In the genomic region with DNA sequence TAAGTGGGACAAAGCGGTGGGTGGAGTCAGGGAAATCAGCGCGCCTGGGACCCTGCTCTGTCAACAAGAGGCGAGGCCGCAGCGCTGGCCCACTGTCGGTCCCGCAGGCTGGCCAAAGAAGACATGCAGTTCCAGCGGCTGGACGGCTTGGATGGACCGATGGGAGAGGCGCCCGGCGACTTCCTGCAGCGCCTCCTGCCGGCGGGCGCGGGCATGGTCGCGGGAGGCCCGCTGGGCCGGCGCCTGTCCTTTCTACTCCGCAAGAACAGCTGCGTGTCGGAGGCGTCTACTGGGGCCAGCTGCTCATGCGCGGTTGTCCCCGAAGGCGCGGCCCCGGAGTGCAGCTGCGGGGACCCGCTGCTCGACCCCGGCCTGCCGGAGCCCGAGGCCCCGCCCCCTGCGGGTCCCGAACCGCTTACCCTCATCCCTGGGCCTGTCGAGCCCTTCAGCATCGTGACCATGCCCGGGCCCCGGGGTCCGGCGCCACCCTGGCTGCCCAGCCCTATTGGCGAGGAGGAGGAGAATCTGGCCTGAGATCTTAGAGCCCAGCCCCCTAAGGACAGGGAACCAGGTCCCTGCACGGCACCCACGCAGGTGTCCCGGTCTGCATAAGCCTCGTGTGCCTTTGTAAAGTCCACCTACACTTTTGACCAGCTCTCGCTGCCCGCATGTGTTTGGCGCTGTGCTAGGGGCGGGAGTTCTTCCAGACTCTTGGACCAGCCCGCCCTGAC, we compare ENCODE assay signal across 1 cellular context.
A peak's percentile ranks its signal among the peaks of the same experiment; 100 is the strongest.
TF ChIP-seq lines count a peak whose summit lies in the region.

No MANE protein-coding gene starts in this region.

TF ChIP-seq in HEK293, 187 proteins besides CTCF, POLR2A, EP300 and RAD21 (continued from another document):
- no peak for TF ChIP-seq KLF1 (tag by site-specific recombination; IDR thresholded peaks at IDR 0.05)
- TF ChIP-seq ZNF341 (tag by site-specific recombination; IDR thresholded peaks at IDR 0.05; ENCODE audit: low read depth): peak; percentile 48
- TF ChIP-seq RBAK (tag by site-specific recombination; IDR thresholded peaks at IDR 0.05): no peak
- peak; percentile 74 for TF ChIP-seq ZBTB8A (tag by site-specific recombination; IDR thresholded peaks at IDR 0.05)
- 0 out of 2 replicates have a peak, but pooled peaks have one; percentile 16 for TF ChIP-seq SP7 (tag by site-specific recombination; IDR thresholded peaks at IDR 0.05)
- TF ChIP-seq ZNF366 (tag by site-specific recombination; conservative IDR thresholded peaks at IDR 0.05): peak; percentile 63
- TF ChIP-seq IKZF3 (tag by site-specific recombination; IDR thresholded peaks at IDR 0.05): peak; percentile 83
- TF ChIP-seq ZNF707 (tag by site-specific recombination; IDR thresholded peaks at IDR 0.05): no peak
- peak; percentile 77 for TF ChIP-seq ZNF677 (tag by site-specific recombination; IDR thresholded peaks at IDR 0.05)
- TF ChIP-seq, protein P1, sequence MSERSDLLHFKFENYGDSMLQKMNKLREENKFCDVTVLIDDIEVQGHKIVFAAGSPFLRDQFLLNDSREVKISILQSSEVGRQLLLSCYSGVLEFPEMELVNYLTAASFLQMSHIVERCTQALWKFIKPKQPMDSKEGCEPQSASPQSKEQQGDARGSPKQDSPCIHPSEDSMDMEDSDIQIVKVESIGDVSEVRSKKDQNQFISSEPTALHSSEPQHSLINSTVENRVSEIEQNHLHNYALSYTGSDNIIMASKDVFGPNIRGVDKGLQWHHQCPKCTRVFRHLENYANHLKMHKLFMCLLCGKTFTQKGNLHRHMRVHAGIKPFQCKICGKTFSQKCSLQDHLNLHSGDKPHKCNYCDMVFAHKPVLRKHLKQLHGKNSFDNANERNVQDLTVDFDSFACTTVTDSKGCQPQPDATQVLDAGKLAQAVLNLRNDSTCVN (tag by site-specific recombination; optimal IDR thresholded peaks at IDR 0.05): peak; percentile 93
- TF ChIP-seq ZBTB48 (tag by site-specific recombination; IDR thresholded peaks at IDR 0.05): 0 out of 2 replicates have a peak, but pooled peaks have one; percentile 36
- no peak for TF ChIP-seq ZNF610 (tag by site-specific recombination; IDR thresholded peaks at IDR 0.05; ENCODE audit: borderline replicate concordance)
- TF ChIP-seq ZNF561 (tag by site-specific recombination; IDR thresholded peaks at IDR 0.05; ENCODE audit: borderline replicate concordance): peak; percentile 86
- TF ChIP-seq, protein P2, sequence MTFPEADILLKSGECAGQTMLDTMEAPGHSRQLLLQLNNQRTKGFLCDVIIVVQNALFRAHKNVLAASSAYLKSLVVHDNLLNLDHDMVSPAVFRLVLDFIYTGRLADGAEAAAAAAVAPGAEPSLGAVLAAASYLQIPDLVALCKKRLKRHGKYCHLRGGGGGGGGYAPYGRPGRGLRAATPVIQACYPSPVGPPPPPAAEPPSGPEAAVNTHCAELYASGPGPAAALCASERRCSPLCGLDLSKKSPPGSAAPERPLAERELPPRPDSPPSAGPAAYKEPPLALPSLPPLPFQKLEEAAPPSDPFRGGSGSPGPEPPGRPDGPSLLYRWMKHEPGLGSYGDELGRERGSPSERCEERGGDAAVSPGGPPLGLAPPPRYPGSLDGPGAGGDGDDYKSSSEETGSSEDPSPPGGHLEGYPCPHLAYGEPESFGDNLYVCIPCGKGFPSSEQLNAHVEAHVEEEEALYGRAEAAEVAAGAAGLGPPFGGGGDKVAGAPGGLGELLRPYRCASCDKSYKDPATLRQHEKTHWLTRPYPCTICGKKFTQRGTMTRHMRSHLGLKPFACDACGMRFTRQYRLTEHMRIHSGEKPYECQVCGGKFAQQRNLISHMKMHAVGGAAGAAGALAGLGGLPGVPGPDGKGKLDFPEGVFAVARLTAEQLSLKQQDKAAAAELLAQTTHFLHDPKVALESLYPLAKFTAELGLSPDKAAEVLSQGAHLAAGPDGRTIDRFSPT (tag by site-specific recombination; IDR thresholded peaks at IDR 0.05): no peak
- 0 out of 2 replicates have a peak, but pooled peaks have one; percentile 35 for TF ChIP-seq ZSCAN30 (tag by site-specific recombination; IDR thresholded peaks at IDR 0.05)
- peak; percentile 87 for TF ChIP-seq ZBTB20 (tag by site-specific recombination; IDR thresholded peaks at IDR 0.05)
- TF ChIP-seq SP2 (tag by site-specific recombination; IDR thresholded peaks at IDR 0.05): peak; percentile 23; the same call in 1 of the 2 replicates
- TF ChIP-seq ZNF248 (tag by site-specific recombination; IDR thresholded peaks at IDR 0.05): no peak
- peak; percentile 42 for TF ChIP-seq ZIC2 (tag by site-specific recombination; IDR thresholded peaks at IDR 0.05)
- TF ChIP-seq, protein P3, sequence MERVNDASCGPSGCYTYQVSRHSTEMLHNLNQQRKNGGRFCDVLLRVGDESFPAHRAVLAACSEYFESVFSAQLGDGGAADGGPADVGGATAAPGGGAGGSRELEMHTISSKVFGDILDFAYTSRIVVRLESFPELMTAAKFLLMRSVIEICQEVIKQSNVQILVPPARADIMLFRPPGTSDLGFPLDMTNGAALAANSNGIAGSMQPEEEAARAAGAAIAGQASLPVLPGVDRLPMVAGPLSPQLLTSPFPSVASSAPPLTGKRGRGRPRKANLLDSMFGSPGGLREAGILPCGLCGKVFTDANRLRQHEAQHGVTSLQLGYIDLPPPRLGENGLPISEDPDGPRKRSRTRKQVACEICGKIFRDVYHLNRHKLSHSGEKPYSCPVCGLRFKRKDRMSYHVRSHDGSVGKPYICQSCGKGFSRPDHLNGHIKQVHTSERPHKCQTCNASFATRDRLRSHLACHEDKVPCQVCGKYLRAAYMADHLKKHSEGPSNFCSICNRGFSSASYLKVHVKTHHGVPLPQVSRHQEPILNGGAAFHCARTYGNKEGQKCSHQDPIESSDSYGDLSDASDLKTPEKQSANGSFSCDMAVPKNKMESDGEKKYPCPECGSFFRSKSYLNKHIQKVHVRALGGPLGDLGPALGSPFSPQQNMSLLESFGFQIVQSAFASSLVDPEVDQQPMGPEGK (tag by site-specific recombination; IDR thresholded peaks at IDR 0.05): no peak
- TF ChIP-seq ZNF571 (tag by site-specific recombination; IDR thresholded peaks at IDR 0.05): no peak
- TF ChIP-seq SP3 (tag by site-specific recombination; IDR thresholded peaks at IDR 0.05): peak; percentile 38; the same call in 1 of the 2 replicates
- TF ChIP-seq HOXD13 (CRISPR knock-in tag; IDR thresholded peaks at IDR 0.05; ENCODE audit: borderline replicate concordance): no peak
- TF ChIP-seq ZNF335 (tag by site-specific recombination; conservative IDR thresholded peaks at IDR 0.05): 0 out of 2 replicates have a peak, but pooled peaks have one; percentile 14
- peak; percentile 30; the same call in 1 of the 2 replicates for TF ChIP-seq ZFP69B (tag by site-specific recombination; IDR thresholded peaks at IDR 0.05)
- TF ChIP-seq ZNF2 (tag by site-specific recombination; IDR thresholded peaks at IDR 0.05): peak; percentile 90
